14 cellular contexts compared by ENCODE assay signal in genomic region chr3:69842789-69843188, GRCh38.
DNase-seq lines count a peak whose midpoint lies in the region; ATAC-seq and TF ChIP-seq lines count a peak whose summit lies in the region.
"Had no signal": no experiment of that assay in that cellular context is flagged by ENCODE, and none has a peak within 500 bp of the region (broad histone marks: within the 10 kb centered on the region; RNA-seq: fewer than 3 reads in every experiment).

No MANE protein-coding gene starts in this region.

- no peaks in the 10 kb centered on the region for H3K27me3 ChIP-seq in right atrium auricular region
- H3K27me3 ChIP-seq in heart right ventricle = no peaks in the 10 kb centered on the region
- no peaks in the 10 kb centered on the region for H3K27me3 ChIP-seq in psoas muscle (ENCODE audit: insufficient read depth in 3 of 3, low read length in 2 of 3)
- H3K27me3 ChIP-seq in gastroesophageal sphincter = no peaks in the 10 kb centered on the region

- WGBS in heart right ventricle, 2 donors = 57 to 72% methylated on average over 3 of the region's 3 CpGs
- WGBS in psoas muscle, 3 donors = 40 to 80% (median 53%) methylated on average over 3 of the region's 3 CpGs
- 62 to 80% methylated on average over 2 to 3 of the region's 3 CpGs for WGBS in gastroesophageal sphincter (ENCODE audit: low coverage in 1 of 2), 2 donors

- no peak for TF ChIP-seq POLR2A in gastroesophageal sphincter (IDR thresholded peaks at IDR 0.05)

- peaks cover 0 to 28% of the 10 kb centered on the region in 2 donors for H3K4me1 ChIP-seq in right atrium auricular region
- peaks cover 0 to 55% (median 38%) of the 10 kb centered on the region in 9 donors for H3K4me1 ChIP-seq in heart right ventricle
- H3K4me1 ChIP-seq in psoas muscle = peaks cover 35% of the 10 kb centered on the region
- peaks cover 5 to 71% (median 17%) of the 10 kb centered on the region in 3 donors for H3K4me1 ChIP-seq in gastroesophageal sphincter

- no peak for TF ChIP-seq CTCF in right atrium auricular region (IDR thresholded peaks at IDR 0.05)
- no peak for TF ChIP-seq CTCF in heart right ventricle (IDR thresholded peaks at IDR 0.05)
- TF ChIP-seq CTCF in psoas muscle (IDR thresholded peaks at IDR 0.05) = no peak
- TF ChIP-seq CTCF in gastroesophageal sphincter (IDR thresholded peaks at IDR 0.05) = no peak

- DNase-seq in Right ventricle myocardium superior (peak; percentile 50), right atrium auricular region (ENCODE audit: low spot score) (no peak), heart right ventricle (peak; percentile 36 to 40), psoas muscle (peak; percentile 23 to 51), HUDEP-2 (lab: John Stamatoyannopoulos, UW; ENCODE audit: unreplicated experiment in 76 of 76) (no peak)
- DNase-seq: CD4-positive, alpha-beta memory T cell; DND-41; GDM1; H7 had no signal

- H3K4me3 ChIP-seq in right atrium auricular region (no peak overlapping the region), heart right ventricle (no peak overlapping the region), psoas muscle (no peak overlapping the region), gastroesophageal sphincter (no peak overlapping the region)
- H3K4me3 ChIP-seq: GM23338 had no signal

- no peak for TF ChIP-seq EP300 in gastroesophageal sphincter (IDR thresholded peaks at IDR 0.05)

- ATAC-seq in Right ventricle myocardium superior (ENCODE audit: poor library complexity) (peak; percentile 59), heart right ventricle (peak in 5 of 8 donors; percentile 41 to 61 (median 58)), psoas muscle (peak in 2 of 4 donors; percentile 37 to 50), gastroesophageal sphincter (no peak), HG02759 (IDR thresholded peaks at IDR 0.05; ENCODE audit: unreplicated experiment) (no peak)
- ATAC-seq: GM23338, HepG2 had no signal

- no peak overlapping the region for H3K27ac ChIP-seq in right atrium auricular region
- H3K27ac ChIP-seq in heart right ventricle = no peak overlapping the region
- H3K27ac ChIP-seq in psoas muscle = no peak overlapping the region
- no peak overlapping the region for H3K27ac ChIP-seq in gastroesophageal sphincter
- H3K27ac ChIP-seq: C4-2B had no signal

- intact Hi-C loops in Right ventricle myocardium superior (cut with DNase I) = no loop called here
- intact Hi-C loops in heart right ventricle (cut with DNase I) = no loop called here
- intact Hi-C loops in psoas muscle (cut with DNase I) = no loop called here

- H3K9me3 ChIP-seq in right atrium auricular region (no peaks in the 10 kb centered on the region), heart right ventricle (no peaks in the 10 kb centered on the region), psoas muscle (no peaks in the 10 kb centered on the region), gastroesophageal sphincter (no peaks in the 10 kb centered on the region)

- H3K36me3 ChIP-seq in right atrium auricular region (no peaks in the 10 kb centered on the region), heart right ventricle (no peaks in the 10 kb centered on the region), psoas muscle (ENCODE audit: insufficient read depth in 1 of 2, low read depth in 1 of 2) (no peaks in the 10 kb centered on the region), gastroesophageal sphincter (no peaks in the 10 kb centered on the region)

Comparison
In these comparisons a context has a peak if more than half of its experiments do, and no peak if none do; other contexts are left out.
1. DNase-seq: peak in Right ventricle myocardium superior (single experiment), heart right ventricle (2 of 2) and psoas muscle (2 of 2); none in right atrium auricular region (single experiment) and HUDEP-2 (0 of 76).
2. ATAC-seq: peak in Right ventricle myocardium superior (single experiment) and heart right ventricle (5 of 8); none in gastroesophageal sphincter (single experiment) and HG02759 (single experiment).